15 cellular contexts compared by ENCODE assay signal in genomic region chr6:11900662-11901598, GRCh38.
DNase-seq lines count a peak whose midpoint lies in the region; ATAC-seq and TF ChIP-seq lines count a peak whose summit lies in the region.
"Had no signal": no experiment of that assay in that cellular context is flagged by ENCODE, and none has a peak within 500 bp of the region (broad histone marks: within the 10 kb centered on the region; RNA-seq: fewer than 3 reads in every experiment).

No MANE protein-coding gene starts in this region.

- H3K9ac ChIP-seq in HUES6 (ENCODE audit: low read length) = no peak overlapping the region

- peak; percentile 68 for ATAC-seq in activated naive CD8-positive, alpha-beta T cell treated with anti-CD3 and anti-CD28 coated beads, Interleukin-2, amount 10 ng/mL, durations not matched to agents 7 days and 5 days (ENCODE audit: low read depth)
- peak; percentile 72 for ATAC-seq in left lung
- no peak for ATAC-seq in GM19395 (IDR thresholded peaks at IDR 0.05; ENCODE audit: unreplicated experiment)

- H3K27ac ChIP-seq in HUES6 (ENCODE audit: low read depth, low read length) = no peak overlapping the region
- H3K27ac ChIP-seq in left lung = no peak overlapping the region
- H3K27ac ChIP-seq: epithelial cell of prostate, lower lobe of right lung, SJSA1 had no signal

- H3K4me1 Mint-ChIP-seq in activated naive CD8-positive, alpha-beta T cell treated with anti-CD3 and anti-CD28 coated beads, Interleukin-2, amount 10 ng/mL, durations not matched to agents 7 days and 5 days = peaks cover 13% of the 10 kb centered on the region

- intact Hi-C loops in left lung (cut with DNase I) = no loop called here

- H3K27me3 Mint-ChIP-seq in activated naive CD8-positive, alpha-beta T cell treated with anti-CD3 and anti-CD28 coated beads, Interleukin-2, amount 10 ng/mL, durations not matched to agents 7 days and 5 days = peaks cover 8% of the 10 kb centered on the region

- H3K4me1 ChIP-seq in HUES6 (ENCODE audit: control insufficient read depth, insufficient read depth, low read length) = peaks cover 11% of the 10 kb centered on the region
- H3K4me1 ChIP-seq in left lung = no peaks in the 10 kb centered on the region
- H3K4me1 ChIP-seq: lower lobe of right lung, SJSA1 had no signal

- H3K27ac Mint-ChIP-seq in activated naive CD8-positive, alpha-beta T cell treated with anti-CD3 and anti-CD28 coated beads, Interleukin-2, amount 10 ng/mL, durations not matched to agents 7 days and 5 days = no peak overlapping the region
- H3K27ac Mint-ChIP-seq: HFFc6 had no signal

- H3K36me3 Mint-ChIP-seq in activated naive CD8-positive, alpha-beta T cell treated with anti-CD3 and anti-CD28 coated beads, Interleukin-2, amount 10 ng/mL, durations not matched to agents 7 days and 5 days = peaks cover 5% of the 10 kb centered on the region

- no peaks in the 10 kb centered on the region for H3K27me3 ChIP-seq in HUES6 (ENCODE audit: control insufficient read depth, insufficient read depth, low read length)
- no peaks in the 10 kb centered on the region for H3K27me3 ChIP-seq in left lung
- H3K27me3 ChIP-seq: SJSA1 had no signal

- peak overlapping the region; percentile 61 for H3K4me3 Mint-ChIP-seq in activated naive CD8-positive, alpha-beta T cell treated with anti-CD3 and anti-CD28 coated beads, Interleukin-2, amount 10 ng/mL, durations not matched to agents 7 days and 5 days
- H3K4me3 Mint-ChIP-seq: HFFc6 had no signal

- peaks cover 2% of the 10 kb centered on the region for H3K9me3 Mint-ChIP-seq in activated naive CD8-positive, alpha-beta T cell treated with anti-CD3 and anti-CD28 coated beads, Interleukin-2, amount 10 ng/mL, durations not matched to agents 7 days and 5 days
- H3K9me3 Mint-ChIP-seq: HFFc6 had no signal

- H3K4me3 ChIP-seq in HUES6 (ENCODE audit: low read depth, low read length) = 0 out of 2 replicates have a peak overlapping the region, but pooled peaks have one; percentile 21
- no peak overlapping the region for H3K4me3 ChIP-seq in left lung
- H3K4me3 ChIP-seq: lower lobe of right lung, SJSA1 had no signal

- TF ChIP-seq CTCF in left lung (IDR thresholded peaks at IDR 0.05) = no peak

- peak; percentile 19 for DNase-seq in ELF-1 (ENCODE audit: low read depth, low spot score)
- no peak for DNase-seq in activated naive CD8-positive, alpha-beta T cell treated with anti-CD3 and anti-CD28 coated beads, Interleukin-2, amount 10 ng/mL, durations not matched to agents 7 days and 5 days
- DNase-seq in left lung = no peak
- no peak for DNase-seq in HUDEP-2 (lab: John Stamatoyannopoulos, UW; ENCODE audit: unreplicated experiment in 76 of 76)
- DNase-seq in activated gamma-delta T cell (lab: John Stamatoyannopoulos, UW) = no peak
- DNase-seq: central memory CD4-positive, alpha-beta T cell; GDM1; HFFc6; lower lobe of right lung; MV-4-11; NCI-H2171 treated with DMSO at 0.1 percent for 48 hours had no signal

- no peaks in the 10 kb centered on the region for H3K36me3 ChIP-seq in HUES6 (ENCODE audit: control insufficient read depth, insufficient read depth, low read length)
- H3K36me3 ChIP-seq in left lung = no peaks in the 10 kb centered on the region
- H3K36me3 ChIP-seq: lower lobe of right lung, SJSA1 had no signal

- POLR2A ChIA-PET in activated naive CD8-positive, alpha-beta T cell treated with anti-CD3 and anti-CD28 coated beads, Interleukin-2, amount 10 ng/mL, durations not matched to agents 7 days and 5 days (lab: Charles Lee) = no interaction called here

- no peaks in the 10 kb centered on the region for H3K9me3 ChIP-seq in HUES6 (ENCODE audit: control insufficient read depth, insufficient read depth, low read depth, low read length)
- H3K9me3 ChIP-seq in left lung = no peaks in the 10 kb centered on the region
- H3K9me3 ChIP-seq: lower lobe of right lung, SJSA1 had no signal
